ENCODE assay signal across 13 cellular contexts in genomic region chr20:62358171-62358719, GRCh38. TPM values are rescaled to one million over a fixed set of nuclear protein-coding genes. Genes with fewer than 3 reads are reported as not detected.
DNase-seq lines count a peak whose midpoint lies in the region; ATAC-seq, FAIRE-seq and TF ChIP-seq lines count a peak whose summit lies in the region.
"Had no signal": no experiment of that assay in that cellular context is flagged by ENCODE, and none has a peak within 500 bp of the region (broad histone marks: within the 10 kb centered on the region; RNA-seq: fewer than 3 reads in every experiment).

No MANE protein-coding gene starts in this region.

- no peaks in the 10 kb centered on the region for H3K36me3 Mint-ChIP-seq in activated CD4-positive, alpha-beta memory T cell treated with anti-CD3 and anti-CD28 coated beads, Interleukin-2, amount 10 ng/mL, durations not matched to agents 7 days and 5 days (ENCODE audit: low read depth)

- intact Hi-C loops in K562 (cut with micrococcal nuclease): loop anchor here (2.0 kb wide), 1 partner anchor 37 kb away; no protein-coding TSS in a partner anchor

- no peak overlapping the region for H3K27ac Mint-ChIP-seq in activated CD4-positive, alpha-beta memory T cell treated with anti-CD3 and anti-CD28 coated beads, Interleukin-2, amount 10 ng/mL, durations not matched to agents 7 days and 5 days
- H3K27ac Mint-ChIP-seq: activated B cell treated with CpG ODN at 0.5 μM for 24 hours had no signal

- 0 out of 2 replicates have a peak, but pooled peaks cover 3% of the 10 kb centered on the region for H4K20me1 ChIP-seq in K562 (replicated peaks; ENCODE audit: control insufficient read depth, insufficient read depth, low read length)

- H3K4me1 ChIP-seq in K562 (replicated peaks in 1 of 2; ENCODE audit: control insufficient read depth in 2 of 2, insufficient read depth in 2 of 2, low read length in 2 of 2): peaks cover 30 to 92% of the 10 kb centered on the region in 2 experiments
- peaks cover 97% of the 10 kb centered on the region for H3K4me1 ChIP-seq in suprapubic skin

- peak overlapping the region; percentile 97 for H3K4me2 ChIP-seq in K562 (ENCODE audit: insufficient read depth, low read length)

- H3K27ac ChIP-seq in K562 (ENCODE audit: extremely low read depth, low read depth, low read length) (peak overlapping the region; percentile 92), suprapubic skin (peak overlapping the region; percentile 82)

- H3K9me1 ChIP-seq in K562 (ENCODE audit: control insufficient read depth, insufficient read depth, low read length): no peaks in the 10 kb centered on the region

- in situ Hi-C loops in K562 (cut with MboI): no loop called here

- CTCF ChIA-PET in K562 (lab: Yijun Ruan, JAX; ENCODE audit: low intra/inter-chr PET ratio): no interaction called here
- CTCF ChIA-PET in activated CD4-positive, alpha-beta memory T cell treated with anti-CD3 and anti-CD28 coated beads, Interleukin-2, amount 10 ng/mL, durations not matched to agents 7 days and 5 days (lab: Charles Lee): no interaction called here

- H3K9me3 ChIP-seq in K562 (replicated peaks; ENCODE audit: control insufficient read depth, insufficient read depth, low read depth, low read length): no peaks in the 10 kb centered on the region
- no peaks in the 10 kb centered on the region for H3K9me3 ChIP-seq in suprapubic skin

- no TSS peak for BruUV-seq in K562 (replicated peaks; lab: Mats Ljungman, UMichigan)

- H2AFZ ChIP-seq in K562 (ENCODE audit: low read depth, low read length): peak overlapping the region; percentile 57

- TF ChIP-seq POLR2A in K562 (conservative IDR thresholded peaks at IDR 0.05) (no peak), suprapubic skin (IDR thresholded peaks at IDR 0.05) (no peak)

- H3K27me3 ChIP-seq in K562 (ENCODE audit: control insufficient read depth in 2 of 2, insufficient read depth in 2 of 2, low read length in 2 of 2): no peaks in the 10 kb centered on the region
- H3K27me3 ChIP-seq in suprapubic skin: no peaks in the 10 kb centered on the region

- H3K9me3 Mint-ChIP-seq in activated CD4-positive, alpha-beta memory T cell treated with anti-CD3 and anti-CD28 coated beads, Interleukin-2, amount 10 ng/mL, durations not matched to agents 7 days and 5 days: no peaks in the 10 kb centered on the region
- H3K9me3 Mint-ChIP-seq: activated B cell treated with CpG ODN at 0.5 μM for 24 hours had no signal

- TF ChIP-seq RAD21 in K562 (CRISPR knock-in tag; conservative IDR thresholded peaks at IDR 0.05 in 1 of 2, IDR thresholded peaks at IDR 0.05 in 1 of 2): no peak

- no peak overlapping the region for H3K4me3 Mint-ChIP-seq in activated CD4-positive, alpha-beta memory T cell treated with anti-CD3 and anti-CD28 coated beads, Interleukin-2, amount 10 ng/mL, durations not matched to agents 7 days and 5 days
- H3K4me3 Mint-ChIP-seq: activated B cell treated with CpG ODN at 0.5 μM for 24 hours had no signal

- FAIRE-seq in K562 (lab: Jason Lieb, UNC): no peak
- FAIRE-seq: G401.6 had no signal

- 19% methylated on average over 19 of the region's 22 CpGs for WGBS in K562 (ENCODE audit: insufficient coverage, low coverage, missing lambda C conversion rate)
- WGBS in suprapubic skin: 20% methylated on average over 2 of the region's 22 CpGs

- TF ChIP-seq EP300 in K562 (IDR thresholded peaks at IDR 0.05; ENCODE audit: low read length): no peak
- no peak for TF ChIP-seq EP300 in suprapubic skin (IDR thresholded peaks at IDR 0.05)

- H3K36me3 ChIP-seq in K562 (ENCODE audit: control insufficient read depth, insufficient read depth, low read length) (peaks cover 61% of the 10 kb centered on the region; the same call in 1 of the 3 replicates), suprapubic skin (no peaks in the 10 kb centered on the region)

- H3K9ac ChIP-seq in K562 (ENCODE audit: insufficient read depth in 1 of 2, low read depth in 2 of 2, low read length in 2 of 2): peak overlapping the region; percentile 89 to 93

- H3K4me1 Mint-ChIP-seq in activated CD4-positive, alpha-beta memory T cell treated with anti-CD3 and anti-CD28 coated beads, Interleukin-2, amount 10 ng/mL, durations not matched to agents 7 days and 5 days: no peaks in the 10 kb centered on the region
- H3K4me1 Mint-ChIP-seq: activated B cell treated with CpG ODN at 0.5 μM for 24 hours had no signal

- H3K79me2 ChIP-seq in K562 (ENCODE audit: control insufficient read depth, insufficient read depth, low read length): peaks cover 63% of the 10 kb centered on the region

- DNase-seq in LNCaP clone FGC (ENCODE audit: low read depth): peak; percentile 69
- DNase-seq in K562 (ENCODE audit: extremely low read depth in 1 of 4, low spot score in 3 of 4): peak; percentile 46 to 68 (median 56)
- peak; percentile 46 for DNase-seq in left kidney (ENCODE audit: low read depth, low spot score)
- no peak for DNase-seq in suprapubic skin (ENCODE audit: low spot score in 2 of 2)
- DNase-seq in activated CD4-positive, alpha-beta memory T cell treated with anti-CD3 and anti-CD28 coated beads, Interleukin-2, amount 10 ng/mL, durations not matched to agents 7 days and 5 days: no peak
- DNase-seq in HuH-7.5 (ENCODE audit: low spot score): no peak
- no peak for DNase-seq in NCI-H1105 treated with DMSO at 0.1 percent for 48 hours (lab: John Stamatoyannopoulos, UW)
- DNase-seq in NCI-H526 (lab: John Stamatoyannopoulos, UW): no peak
- DNase-seq: activated B cell treated with CpG ODN at 0.5 μM for 24 hours, amniotic stem cell, NCI-H2081 treated with DMSO at 0.1 percent for 48 hours had no signal

- H3K4me3 ChIP-seq in LNCaP clone FGC (ENCODE audit: low read depth, low read length) (0 out of 2 replicates have a peak overlapping the region, but pooled peaks have one; percentile 1), K562 (peak overlapping the region; percentile 42), suprapubic skin (peak overlapping the region; percentile 20)

- H3K27me3 Mint-ChIP-seq in activated CD4-positive, alpha-beta memory T cell treated with anti-CD3 and anti-CD28 coated beads, Interleukin-2, amount 10 ng/mL, durations not matched to agents 7 days and 5 days: no peaks in the 10 kb centered on the region
- H3K27me3 Mint-ChIP-seq: activated B cell treated with CpG ODN at 0.5 μM for 24 hours had no signal

- peak; percentile 68 for ATAC-seq in K562
- ATAC-seq: sciatic nerve had no signal

- no peak for TF ChIP-seq CTCF in LNCaP clone FGC (IDR thresholded peaks at IDR 0.05; ENCODE audit: control insufficient read depth, extremely low read depth, insufficient read depth)
- TF ChIP-seq CTCF in K562 (IDR thresholded peaks at IDR 0.05 in 2 of 3, conservative IDR thresholded peaks at IDR 0.05 in 1 of 3; ENCODE audit: insufficient read depth in 2 of 3, low read depth in 1 of 3, low read length in 3 of 3): no peak
- no peak for TF ChIP-seq CTCF in suprapubic skin (IDR thresholded peaks at IDR 0.05)

- POLR2A ChIA-PET in K562 (lab: Yijun Ruan, JAX): interaction anchor here (1.0 to 2.2 kb wide), 6 partner anchors 9 to 56 kb away, joined by 3 to 7 read pairs (median 5); partner anchors contain the start of genes ADRM1 and LAMA5
- POLR2A ChIA-PET in activated CD4-positive, alpha-beta memory T cell treated with anti-CD3 and anti-CD28 coated beads, Interleukin-2, amount 10 ng/mL, durations not matched to agents 7 days and 5 days (lab: Charles Lee): no interaction called here

RNA-seq across cellular contexts. Expression of gene LAMA5, which starts 8.9 kb away (rescaled TPM):
- total RNA-seq in K562 (2011; cell fraction: chromatin; rRNA removed; ENCODE audit: low replicate concordance): 218 and 612 TPM in 2 replicates
- 256 and 378 TPM in 2 replicates for total RNA-seq in K562 (2011; cell fraction: nucleolus; rRNA removed)
- total RNA-seq in K562 (2011; cell fraction: nucleoplasm; rRNA removed): 206 and 238 TPM in 2 replicates
- 26.4 and 38.3 TPM in 2 replicates for total RNA-seq in K562 (2014; rRNA removed)
- total RNA-seq in K562 (2014; rRNA removed; fragmentation: Illumina TruSeq; extraction: Trizol): 2.2 and 3.2 TPM in 2 replicates
- total RNA-seq in K562 (2015; rRNA removed; fragmentation: Illumina TruSeq; extraction: Trizol): 11.3 and 11.7 TPM in 2 replicates
- total RNA-seq in K562 (2021): 86.4 and 101 TPM in 2 replicates
- 4.4 and 10.0 TPM in 2 replicates for polyA plus RNA-seq in K562 (2011; rRNA removed)
- polyA plus RNA-seq in K562 (2011; cell fraction: cytosol; rRNA removed): 3.9 and 11.1 TPM in 2 replicates
- polyA plus RNA-seq in K562 (2011; cell fraction: nucleus; rRNA removed): 130 and 166 TPM in 2 replicates
- 49.7 and 63.1 TPM in 2 replicates for polyA plus RNA-seq in K562 (2012)
- polyA plus RNA-seq in K562 (2014; fragmentation: Illumina TruSeq; extraction: Trizol): 7.8 and 20.0 TPM in 2 replicates
- under 1 TPM; 0.31 to 0.48 TPM for polyA plus RNA-seq in K562 (2014; fragmentation: Nextera tagmentation; extraction: Ambion mirVana)
- 60.2 and 67.3 TPM in 2 replicates for polyA plus RNA-seq in K562 (2014; rRNA removed)
- 1.5 and 1.9 TPM in 2 replicates for polyA minus RNA-seq in K562 (2011; rRNA and poly(A)+ RNA removed)
- polyA minus RNA-seq in K562 (2011; cell fraction: cytosol; rRNA and poly(A)+ RNA removed): 11.0 and 21.3 TPM in 2 replicates
- 33.7 and 42.1 TPM in 2 replicates for polyA minus RNA-seq in K562 (2011; cell fraction: nucleus; rRNA and poly(A)+ RNA removed)
- 100 to 1,000 TPM; 200 to 623 (median 316) TPM for total RNA-seq in suprapubic skin
- under 1 TPM; 0.33 to 0.63 TPM for total RNA-seq in activated CD4-positive, alpha-beta memory T cell treated with anti-CD3 and anti-CD28 coated beads, Interleukin-2, amount 10 ng/mL, durations not matched to agents 7 days and 5 days

RNA-seq across cellular contexts. Expression of gene RPS21, which starts 28.7 kb away (rescaled TPM):
- 256 and 439 TPM in 2 replicates for total RNA-seq in K562 (2011; cell fraction: chromatin; rRNA removed; ENCODE audit: low replicate concordance)
- total RNA-seq in K562 (2011; cell fraction: nucleolus; rRNA removed): 1,390 and 1,394 TPM in 2 replicates
- total RNA-seq in K562 (2011; cell fraction: nucleoplasm; rRNA removed): 1,168 and 2,200 TPM in 2 replicates
- total RNA-seq in K562 (2014; rRNA removed) (1,801 and 2,504 TPM in 2 replicates), K562 (2014; rRNA removed; fragmentation: Illumina TruSeq; extraction: Trizol) (1,196 and 1,380 TPM in 2 replicates), K562 (2015; rRNA removed; fragmentation: Illumina TruSeq; extraction: Trizol) (1,567 and 1,716 TPM in 2 replicates), K562 (2021) (3,091 and 3,491 TPM in 2 replicates), suprapubic skin (1,000 to 10,000 TPM; 1,604 to 3,217 (median 2,363) TPM)
- polyA plus RNA-seq in K562 (2011; rRNA removed) (5,647 and 7,256 TPM in 2 replicates), K562 (2014; fragmentation: Illumina TruSeq; extraction: Trizol) (1,908 and 2,386 TPM in 2 replicates), K562 (2014; fragmentation: Nextera tagmentation; extraction: Ambion mirVana) (1,000 to 10,000 TPM; 3,588 to 3,968 TPM), K562 (2014; rRNA removed) (3,958 and 4,439 TPM in 2 replicates)
- polyA plus RNA-seq in K562 (2011; cell fraction: cytosol; rRNA removed): 8,200 and 10,658 TPM in 2 replicates
- 3,206 and 5,803 TPM in 2 replicates for polyA plus RNA-seq in K562 (2011; cell fraction: nucleus; rRNA removed)
- 4,519 and 5,994 TPM in 2 replicates for polyA plus RNA-seq in K562 (2012)
- 1,429 and 1,744 TPM in 2 replicates for polyA minus RNA-seq in K562 (2011; rRNA and poly(A)+ RNA removed)
- polyA minus RNA-seq in K562 (2011; cell fraction: cytosol; rRNA and poly(A)+ RNA removed): 755 and 891 TPM in 2 replicates
- 430 and 792 TPM in 2 replicates for polyA minus RNA-seq in K562 (2011; cell fraction: nucleus; rRNA and poly(A)+ RNA removed)
- total RNA-seq in activated CD4-positive, alpha-beta memory T cell treated with anti-CD3 and anti-CD28 coated beads, Interleukin-2, amount 10 ng/mL, durations not matched to agents 7 days and 5 days: 1,000 to 10,000 TPM; 1,751 to 1,764 TPM

RNA-seq across cellular contexts. Expression of gene CABLES2, which starts 48.8 kb away (rescaled TPM):
- 3.6 and 7.1 TPM in 2 replicates for total RNA-seq in K562 (2011; cell fraction: chromatin; rRNA removed; ENCODE audit: low replicate concordance)
- total RNA-seq in K562 (2011; cell fraction: nucleolus; rRNA removed): 3.0 and 3.3 TPM in 2 replicates
- 2.5 and 3.0 TPM in 2 replicates for total RNA-seq in K562 (2011; cell fraction: nucleoplasm; rRNA removed)
- total RNA-seq in K562 (2014; rRNA removed): 1.2 and 2.0 TPM in 2 replicates
- 0.93 and 1.3 TPM in 2 replicates for total RNA-seq in K562 (2014; rRNA removed; fragmentation: Illumina TruSeq; extraction: Trizol)
- 1.4 and 1.6 TPM in 2 replicates for total RNA-seq in K562 (2015; rRNA removed; fragmentation: Illumina TruSeq; extraction: Trizol)
- 3.7 and 4.2 TPM in 2 replicates for total RNA-seq in K562 (2021)
- 2.2 and 2.5 TPM in 2 replicates for polyA plus RNA-seq in K562 (2011; rRNA removed)
- 2.6 and 3.8 TPM in 2 replicates for polyA plus RNA-seq in K562 (2011; cell fraction: cytosol; rRNA removed)
- polyA plus RNA-seq in K562 (2011; cell fraction: nucleus; rRNA removed): 5.3 and 9.0 TPM in 2 replicates
- 3.9 and 7.7 TPM in 2 replicates for polyA plus RNA-seq in K562 (2012)
- polyA plus RNA-seq in K562 (2014; fragmentation: Illumina TruSeq; extraction: Trizol): 2.7 and 3.2 TPM in 2 replicates
- under 1 TPM; 0.46 to 0.72 TPM for polyA plus RNA-seq in K562 (2014; fragmentation: Nextera tagmentation; extraction: Ambion mirVana)
- polyA plus RNA-seq in K562 (2014; rRNA removed): 2.1 and 2.2 TPM in 2 replicates
- 1.1 and 1.7 TPM in 2 replicates for polyA minus RNA-seq in K562 (2011; rRNA and poly(A)+ RNA removed)
- polyA minus RNA-seq in K562 (2011; cell fraction: cytosol; rRNA and poly(A)+ RNA removed): 5.1 and 5.4 TPM in 2 replicates
- 1.6 and 1.7 TPM in 2 replicates for polyA minus RNA-seq in K562 (2011; cell fraction: nucleus; rRNA and poly(A)+ RNA removed)
- total RNA-seq in suprapubic skin: 1 to 10 TPM; 3.8 to 7.2 (median 4.5) TPM
- 10 to 100 TPM; 13.2 to 13.7 TPM for total RNA-seq in activated CD4-positive, alpha-beta memory T cell treated with anti-CD3 and anti-CD28 coated beads, Interleukin-2, amount 10 ng/mL, durations not matched to agents 7 days and 5 days

RNA-seq across cellular contexts. Expression of gene ADRM1, which starts 55.4 kb away (rescaled TPM):
- 21.6 and 87.3 TPM in 2 replicates for total RNA-seq in K562 (2011; cell fraction: chromatin; rRNA removed; ENCODE audit: low replicate concordance)
- 87.6 and 87.7 TPM in 2 replicates for total RNA-seq in K562 (2011; cell fraction: nucleolus; rRNA removed)
- 41.0 and 41.6 TPM in 2 replicates for total RNA-seq in K562 (2011; cell fraction: nucleoplasm; rRNA removed)
- total RNA-seq in K562 (2014; rRNA removed) (223 and 261 TPM in 2 replicates), K562 (2014; rRNA removed; fragmentation: Illumina TruSeq; extraction: Trizol) (22.5 and 32.1 TPM in 2 replicates), K562 (2015; rRNA removed; fragmentation: Illumina TruSeq; extraction: Trizol) (125 and 136 TPM in 2 replicates), K562 (2021) (159 and 160 TPM in 2 replicates), suprapubic skin (100 to 1,000 TPM in 3 of 4 donors, 10 to 100 TPM in 1; 84.7 to 155 (median 146) TPM)
- polyA plus RNA-seq in K562 (2011; rRNA removed) (57.6 and 67.4 TPM in 2 replicates), K562 (2014; fragmentation: Illumina TruSeq; extraction: Trizol) (49.3 and 107 TPM in 2 replicates), K562 (2014; fragmentation: Nextera tagmentation; extraction: Ambion mirVana) (10 to 100 TPM in 1 of 2 experiments, 1 to 10 TPM in 1; 5.0 to 21.6 TPM), K562 (2014; rRNA removed) (192 and 201 TPM in 2 replicates)
- 69.2 and 237 TPM in 2 replicates for polyA plus RNA-seq in K562 (2011; cell fraction: cytosol; rRNA removed)
- polyA plus RNA-seq in K562 (2011; cell fraction: nucleus; rRNA removed): 65.6 and 116 TPM in 2 replicates
- polyA plus RNA-seq in K562 (2012): 109 and 153 TPM in 2 replicates
- polyA minus RNA-seq in K562 (2011; rRNA and poly(A)+ RNA removed): 16.1 and 32.6 TPM in 2 replicates
- 51.8 and 55.0 TPM in 2 replicates for polyA minus RNA-seq in K562 (2011; cell fraction: cytosol; rRNA and poly(A)+ RNA removed)
- polyA minus RNA-seq in K562 (2011; cell fraction: nucleus; rRNA and poly(A)+ RNA removed): 42.8 and 44.0 TPM in 2 replicates
- total RNA-seq in activated CD4-positive, alpha-beta memory T cell treated with anti-CD3 and anti-CD28 coated beads, Interleukin-2, amount 10 ng/mL, durations not matched to agents 7 days and 5 days: 10 to 100 TPM; 90.1 to 91.0 TPM

Comparison
In these comparisons a context has a peak if more than half of its experiments do, and no peak if none do; other contexts are left out.
1. DNase-seq: peak in LNCaP clone FGC (single experiment), K562 (4 of 4) and left kidney (single experiment); none in suprapubic skin (0 of 2), activated CD4-positive, alpha-beta memory T cell treated with anti-CD3 and anti-CD28 coated beads, Interleukin-2, amount 10 ng/mL, durations not matched to agents 7 days and 5 days (single experiment), HuH-7.5 (single experiment), NCI-H1105 treated with DMSO at 0.1 percent for 48 hours (single experiment) and NCI-H526 (0 of 2).
2. Peak in every context shown above with its lines, with median percentiles within 50 percentile points of each other: H3K4me3 ChIP-seq.